ENCODE assay signal across 14 cellular contexts in genomic region chr7:120819861-120820260, GRCh38. TPM values are rescaled to one million over a fixed set of nuclear protein-coding genes. Genes with fewer than 3 reads are reported as not detected.
DNase-seq lines count a peak whose midpoint lies in the region; ATAC-seq and TF ChIP-seq lines count a peak whose summit lies in the region.
"Had no signal": no experiment of that assay in that cellular context is flagged by ENCODE, and none has a peak within 500 bp of the region (broad histone marks: within the 10 kb centered on the region; RNA-seq: fewer than 3 reads in every experiment).

No MANE protein-coding gene starts in this region.

- no peaks in the 10 kb centered on the region for H3K9me3 ChIP-seq in gastrocnemius medialis

- no peaks in the 10 kb centered on the region for H3K4me1 ChIP-seq in gastrocnemius medialis

- H3K4me3 ChIP-seq in gastrocnemius medialis = no peak overlapping the region

- in situ Hi-C loops in gastrocnemius medialis (cut with MboI; ENCODE audit: low sequenced_read_pairs in 4 of 4) = loop anchor here in 2 of 4 donors (25.0 kb wide), 2 partner anchors 117 to 292 kb away; no protein-coding TSS in a partner anchor

- H3K27me3 ChIP-seq in gastrocnemius medialis = no peaks in the 10 kb centered on the region

- intact Hi-C loops in left colon (cut with DNase I, micrococcal nuclease) = no loop called here
- intact Hi-C loops in gastrocnemius medialis (cut with DNase I; ENCODE audit: low total_unique reads) = no loop called here

- peak; percentile 36 for ATAC-seq in left colon
- no peak for ATAC-seq in HG02840 (IDR thresholded peaks at IDR 0.05; ENCODE audit: low FRiP score, unreplicated experiment)
- no peak for ATAC-seq in gastrocnemius medialis
- ATAC-seq: effector memory CD8-positive, alpha-beta T cell had no signal

- no peak for TF ChIP-seq POLR2A in gastrocnemius medialis (IDR thresholded peaks at IDR 0.05)

- no peak overlapping the region for H3K27ac ChIP-seq in gastrocnemius medialis

- TF ChIP-seq CTCF in GM20000 (IDR thresholded peaks at IDR 0.05; ENCODE audit: extremely low read depth, missing control alignments) (peak; percentile 9), gastrocnemius medialis (IDR thresholded peaks at IDR 0.05 in 4 of 5, conservative IDR thresholded peaks at IDR 0.05 in 1 of 5) (no peak)

- no peaks in the 10 kb centered on the region for H3K36me3 ChIP-seq in gastrocnemius medialis

- DNase-seq in NCI-H1092 treated with DMSO at 0.1 percent for 48 hours (lab: John Stamatoyannopoulos, UW) = peak; percentile 31
- DNase-seq in NCI-H1092 (lab: John Stamatoyannopoulos, UW) = no peak
- no peak for DNase-seq in GM20000 (ENCODE audit: low spot score)
- DNase-seq in NCI-H526 (lab: John Stamatoyannopoulos, UW) = peak; percentile 17 to 70
- no peak for DNase-seq in left colon
- no peak for DNase-seq in T-helper 2 cell
- DNase-seq in gastrocnemius medialis = no peak
- DNase-seq: activated CD4-positive, alpha-beta T cell treated with anti-CD3 and anti-CD28 coated beads for 4 hours; activated naive CD8-positive, alpha-beta T cell treated with anti-CD3 and anti-CD28 coated beads, Interleukin-2, amount 10 ng/mL, durations not matched to agents 7 days and 5 days; effector memory CD8-positive, alpha-beta T cell; glutamatergic neuron; KG1; NK-92 treated with Interleukin-12 subunit alpha and Interleukin-12 subunit beta, amount 100 ng/mL, for 24 hours had no signal

RNA-seq across cellular contexts. Expression of gene TSPAN12, which starts 38.1 kb away (rescaled TPM):
- total RNA-seq in left colon (10 to 100 TPM; 30.3 to 32.1 TPM), gastrocnemius medialis (1 to 10 TPM; 1.3 to 6.3 (median 2.8) TPM)
- total RNA-seq: activated naive CD8-positive, alpha-beta T cell treated with anti-CD3 and anti-CD28 coated beads, Interleukin-2, amount 10 ng/mL, durations not matched to agents 7 days and 5 days had no signal

Comparison
In these comparisons a context has a peak if more than half of its experiments do, and no peak if none do; other contexts are left out.
1. DNase-seq: peak in NCI-H1092 treated with DMSO at 0.1 percent for 48 hours (single experiment) and NCI-H526 (2 of 2); none in NCI-H1092 (single experiment), GM20000 (single experiment), left colon (0 of 2), T-helper 2 cell (0 of 5) and gastrocnemius medialis (0 of 2).
2. RNA of gene TSPAN12, which starts 38.1 kb away (total RNA-seq): 30.3 to 32.1 TPM in left colon; 1.3 to 6.3 TPM in gastrocnemius medialis; every median in the first group is over 4 times any median in the second.